14 cellular contexts compared by ENCODE assay signal in the genomic region with DNA sequence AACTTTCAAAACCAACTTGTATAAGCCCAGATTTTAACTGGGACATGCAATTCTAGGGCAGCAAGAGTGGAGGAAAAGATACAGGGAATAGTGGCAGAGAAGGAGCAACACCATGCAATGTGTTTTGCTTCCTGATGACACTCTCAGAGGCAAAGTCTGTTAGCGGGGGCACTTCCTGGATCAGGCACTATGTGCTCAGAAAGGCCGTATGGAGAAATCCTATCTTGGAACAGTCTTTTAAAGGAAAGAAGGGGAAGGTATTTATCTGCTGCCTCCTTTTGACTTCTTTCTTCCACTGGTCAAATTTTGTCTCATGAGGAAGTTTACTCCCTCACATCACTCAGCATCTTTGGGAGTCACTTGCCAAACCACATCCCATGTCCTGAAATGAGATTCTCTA.
DNase-seq lines count a peak whose midpoint lies in the region; ATAC-seq and TF ChIP-seq lines count a peak whose summit lies in the region.
"Had no signal": no experiment of that assay in that cellular context is flagged by ENCODE, and none has a peak within 500 bp of the region (broad histone marks: within the 10 kb centered on the region; RNA-seq: fewer than 3 reads in every experiment).

No MANE protein-coding gene starts in this region.

- H3K9me3 Mint-ChIP-seq in nephron = no peaks in the 10 kb centered on the region
- H3K9me3 Mint-ChIP-seq: stimulated activated effector memory CD8-positive, alpha-beta T cell treated with anti-CD3 and anti-CD28 coated beads, Interleukin-12 subunit alpha, Interleukin-12 subunit beta, amount 100 ng/mL, for 72 hours had no signal

- H3K27ac ChIP-seq in C4-2B (peak overlapping the region; percentile 26; the same call in 1 of the 2 replicates), dorsolateral prefrontal cortex (peak overlapping the region; percentile 22 to 97 (median 88))
- H3K27ac ChIP-seq: colonic mucosa, SJCRH30 had no signal

- peaks cover 0 to 3% (median 0%) of the 10 kb centered on the region in 45 donors for H3K27me3 ChIP-seq in dorsolateral prefrontal cortex
- H3K27me3 ChIP-seq: colonic mucosa, SJCRH30 had no signal

- peak overlapping the region in 2 of 3 experiments; percentile 43 to 48 for H3K27ac Mint-ChIP-seq in nephron
- H3K27ac Mint-ChIP-seq: stimulated activated effector memory CD8-positive, alpha-beta T cell treated with anti-CD3 and anti-CD28 coated beads, Interleukin-12 subunit alpha, Interleukin-12 subunit beta, amount 100 ng/mL, for 72 hours had no signal

- H3K4me3 Mint-ChIP-seq in nephron = no peak overlapping the region
- H3K4me3 Mint-ChIP-seq: stimulated activated effector memory CD8-positive, alpha-beta T cell treated with anti-CD3 and anti-CD28 coated beads, Interleukin-12 subunit alpha, Interleukin-12 subunit beta, amount 100 ng/mL, for 72 hours had no signal

- H3K4me3 ChIP-seq in dorsolateral prefrontal cortex (no peak overlapping the region), foreskin fibroblast (ENCODE audit: low read depth in 1 of 2, low read length in 2 of 2) (no peak overlapping the region)
- H3K4me3 ChIP-seq: colonic mucosa, HAP-1, SJCRH30 had no signal

- ATAC-seq in GM19467 (IDR thresholded peaks at IDR 0.05; ENCODE audit: unreplicated experiment) = no peak

- intact Hi-C loops in dorsolateral prefrontal cortex (cut with DNase I) = loop anchor here in 1 of 2 donors (5.0 kb wide), 1 partner anchor 42 kb away; no protein-coding TSS in a partner anchor

- DNase-seq in NCI-H69 (lab: John Stamatoyannopoulos, UW) = peak; percentile 53
- no peak for DNase-seq in dorsolateral prefrontal cortex
- DNase-seq in foreskin fibroblast = no peak
- no peak for DNase-seq in NCI-H1436 (lab: John Stamatoyannopoulos, UW)
- DNase-seq in DMS79 (lab: John Stamatoyannopoulos, UW) = no peak
- DNase-seq: colonic mucosa; NCI-H774; SJCRH30; stimulated activated CD4-positive, alpha-beta T cell treated with anti-CD3 and anti-CD28 coated beads, Interleukin-2, amount 100 ng/mL, for 48 hours had no signal

- H3K36me3 Mint-ChIP-seq in nephron (ENCODE audit: low read depth) = no peaks in the 10 kb centered on the region
- H3K36me3 Mint-ChIP-seq: stimulated activated effector memory CD8-positive, alpha-beta T cell treated with anti-CD3 and anti-CD28 coated beads, Interleukin-12 subunit alpha, Interleukin-12 subunit beta, amount 100 ng/mL, for 72 hours had no signal

- H3K27me3 Mint-ChIP-seq in nephron (ENCODE audit: low read depth) = no peaks in the 10 kb centered on the region

- peaks cover 25% of the 10 kb centered on the region for H3K4me1 Mint-ChIP-seq in nephron

- TF ChIP-seq CTCF in C4-2B (conservative IDR thresholded peaks at IDR 0.05) (no peak), dorsolateral prefrontal cortex (IDR thresholded peaks at IDR 0.05 in 54 of 56, conservative IDR thresholded peaks at IDR 0.05 in 2 of 56; ENCODE audit: low read depth in 1 of 56, partially characterized antibody in 56 of 56) (no peak), nephron (IDR thresholded peaks at IDR 0.05; ENCODE audit: unreplicated experiment in 3 of 3) (no peak), foreskin fibroblast (IDR thresholded peaks at IDR 0.05; ENCODE audit: low read depth, low read length) (no peak)
